Comparison of ENCODE assay signal across 20 cellular contexts in genomic region chr20:63285636-63286615, GRCh38. TPM values are rescaled to one million over a fixed set of nuclear protein-coding genes. Genes with fewer than 3 reads are reported as not detected.
DNase-seq lines count a peak whose midpoint lies in the region; ATAC-seq, FAIRE-seq and TF ChIP-seq lines count a peak whose summit lies in the region.
"Had no signal": no experiment of that assay in that cellular context is flagged by ENCODE, and none has a peak within 500 bp of the region (broad histone marks: within the 10 kb centered on the region; RNA-seq: fewer than 3 reads in every experiment).

No MANE protein-coding gene starts in this region.

- POLR2A ChIA-PET in activated CD8-positive, alpha-beta T cell treated with anti-CD3 and anti-CD28 coated beads for 36 hours (lab: Charles Lee), result interaction anchor here (1.5 to 1.7 kb wide), 2 partner anchors 10 kb away, joined by 4 to 6 read pairs; no protein-coding TSS in a partner anchor

- no peak overlapping the region for H3K4me2 ChIP-seq in neuronal stem cell (ENCODE audit: insufficient read depth, low read length, poor library complexity, severe bottlenecking)

- no peak for TF ChIP-seq CTCF in activated CD8-positive, alpha-beta T cell treated with anti-CD3 and anti-CD28 coated beads for 36 hours (IDR thresholded peaks at IDR 0.05)

- H3K27ac ChIP-seq in neuronal stem cell (replicated peaks; ENCODE audit: low read length), result no peak overlapping the region

- no peaks in the 10 kb centered on the region for H3K9me3 Mint-ChIP-seq in activated naive CD4-positive, alpha-beta T cell treated with anti-CD3 and anti-CD28 coated beads, Interleukin-2, amount 50 U/mL, for 24 hours
- no peaks in the 10 kb centered on the region for H3K9me3 Mint-ChIP-seq in activated CD8-positive, alpha-beta T cell treated with anti-CD3 and anti-CD28 coated beads for 36 hours

- no peak for ATAC-seq in activated CD8-positive, alpha-beta T cell treated with anti-CD3 and anti-CD28 coated beads for 36 hours
- ATAC-seq: SK-N-SH treated with all-trans-retinoic acid at 6 μM for 48 hours had no signal

- H3K9ac ChIP-seq in neuronal stem cell (ENCODE audit: low read depth, low read length, poor library complexity), result peak overlapping the region; percentile 60

- H3K4me3 Mint-ChIP-seq in activated naive CD4-positive, alpha-beta T cell treated with anti-CD3 and anti-CD28 coated beads, Interleukin-2, amount 50 U/mL, for 24 hours, result no peak overlapping the region
- peak overlapping the region; percentile 18 for H3K4me3 Mint-ChIP-seq in activated CD8-positive, alpha-beta T cell treated with anti-CD3 and anti-CD28 coated beads for 36 hours

- H3K27ac Mint-ChIP-seq in activated naive CD4-positive, alpha-beta T cell treated with anti-CD3 and anti-CD28 coated beads, Interleukin-2, amount 50 U/mL, for 24 hours, result peak overlapping the region; percentile 55
- no peak overlapping the region for H3K27ac Mint-ChIP-seq in activated CD8-positive, alpha-beta T cell treated with anti-CD3 and anti-CD28 coated beads for 36 hours

- no peak overlapping the region for H2BK15ac ChIP-seq in neuronal stem cell (ENCODE audit: low read length)

- no CpG with 5 or more reads among the region's 44 CpGs for WGBS in neuronal stem cell (ENCODE audit: extremely low coverage in 2 of 2, insufficient read length in 2 of 2, insufficient replicate concordance in 1 of 2), 2 donors

- in situ Hi-C loops in ACHN (cut with HindIII; ENCODE audit: low pct_ligation_motif_present, low pct_unique_long_range_greater_than_20kb, low sequenced_read_pairs), result loop anchor here (25.0 kb wide), 1 partner anchor 101 kb away; no protein-coding TSS in a partner anchor

- no peak for DNase-seq in activated naive CD4-positive, alpha-beta T cell treated with Interleukin-2 at 50 U/mL for 16 hours
- DNase-seq in HTR-8/SVneo (ENCODE audit: insufficient read length, low spot score) (no peak), neuronal stem cell (ENCODE audit: low spot score) (no peak), ACHN (no peak), NCI-H748 treated with DMSO at 0.1 percent for 48 hours (lab: John Stamatoyannopoulos, UW) (no peak)
- DNase-seq in activated CD8-positive, alpha-beta T cell treated with anti-CD3 and anti-CD28 coated beads for 36 hours, result no peak
- no peak for DNase-seq in NK-92 treated with Interleukin-12 subunit alpha and Interleukin-12 subunit beta, amount 100 ng/mL, for 24 hours (lab: John Stamatoyannopoulos, UW)
- DNase-seq: KG1, NCI-H1417 treated with DMSO at 0.1 percent for 48 hours, NCI-H1930, NCI-H526 treated with DMSO at 0.1 percent for 48 hours, SIG-M5 had no signal

- no peaks in the 10 kb centered on the region for H3K36me3 Mint-ChIP-seq in activated naive CD4-positive, alpha-beta T cell treated with anti-CD3 and anti-CD28 coated beads, Interleukin-2, amount 50 U/mL, for 24 hours
- H3K36me3 Mint-ChIP-seq in activated CD8-positive, alpha-beta T cell treated with anti-CD3 and anti-CD28 coated beads for 36 hours (ENCODE audit: low read depth), result peaks cover 3% of the 10 kb centered on the region

- no peaks in the 10 kb centered on the region for H3K27me3 ChIP-seq in neuronal stem cell (ENCODE audit: control insufficient read depth in 3 of 3, insufficient read depth in 3 of 3, low read depth in 1 of 3, low read length in 3 of 3)

- no peak overlapping the region for H2BK12ac ChIP-seq in neuronal stem cell (ENCODE audit: low read length)

- peak overlapping the region; percentile 24 for H2BK5ac ChIP-seq in neuronal stem cell (ENCODE audit: low read length)

- H3K4me3 ChIP-seq in neuronal stem cell (ENCODE audit: low read length in 2 of 2), result peak overlapping the region in 1 of 2 donors; percentile 46

- H3K4me1 Mint-ChIP-seq in activated naive CD4-positive, alpha-beta T cell treated with anti-CD3 and anti-CD28 coated beads, Interleukin-2, amount 50 U/mL, for 24 hours, result no peaks in the 10 kb centered on the region
- H3K4me1 Mint-ChIP-seq in activated CD8-positive, alpha-beta T cell treated with anti-CD3 and anti-CD28 coated beads for 36 hours (ENCODE audit: low read depth), result peaks cover 3% of the 10 kb centered on the region

- H3K23ac ChIP-seq in neuronal stem cell (ENCODE audit: low read depth, low read length, poor library complexity), result peak overlapping the region; percentile 80

- no peak overlapping the region for H4K91ac ChIP-seq in neuronal stem cell (ENCODE audit: low read depth, low read length, poor library complexity)

- H3K27me3 Mint-ChIP-seq in activated naive CD4-positive, alpha-beta T cell treated with anti-CD3 and anti-CD28 coated beads, Interleukin-2, amount 50 U/mL, for 24 hours, result no peaks in the 10 kb centered on the region
- H3K27me3 Mint-ChIP-seq in activated CD8-positive, alpha-beta T cell treated with anti-CD3 and anti-CD28 coated beads for 36 hours, result no peaks in the 10 kb centered on the region

- no peak overlapping the region for H3K18ac ChIP-seq in neuronal stem cell (ENCODE audit: low read length)

- peak; percentile 69 for FAIRE-seq in HTR-8/SVneo (lab: Jason Lieb, UNC)
- FAIRE-seq: A204.1, D721Med, H54 had no signal

- no peak overlapping the region for H3K14ac ChIP-seq in neuronal stem cell (ENCODE audit: low read length)

- CTCF ChIA-PET in activated CD8-positive, alpha-beta T cell treated with anti-CD3 and anti-CD28 coated beads for 36 hours (lab: Charles Lee), result no interaction called here

- H3K9me3 ChIP-seq in neuronal stem cell (replicated peaks in 1 of 2; ENCODE audit: control insufficient read depth in 2 of 2, insufficient read depth in 1 of 2, low read depth in 1 of 2, low read length in 2 of 2), result no peaks in the 10 kb centered on the region

- peaks cover 0 to 3% of the 10 kb centered on the region in 2 donors for H3K4me1 ChIP-seq in neuronal stem cell (ENCODE audit: control insufficient read depth in 2 of 2, insufficient read depth in 1 of 2, low read depth in 1 of 2, low read length in 2 of 2)

- H2AFZ ChIP-seq in neuronal stem cell (ENCODE audit: low read length), result no peak overlapping the region

- peaks cover 8% of the 10 kb centered on the region for H3K79me1 ChIP-seq in neuronal stem cell (ENCODE audit: low read depth, low read length)

- H3K36me3 ChIP-seq in neuronal stem cell (replicated peaks in 1 of 2; ENCODE audit: control insufficient read depth in 2 of 2, insufficient read depth in 2 of 2, low read length in 2 of 2), result peaks cover 45 to 84% of the 10 kb centered on the region in 2 donors

- H4K8ac ChIP-seq in neuronal stem cell (ENCODE audit: low read depth, low read length), result no peak overlapping the region

- no peak overlapping the region for H3K4ac ChIP-seq in neuronal stem cell (ENCODE audit: low read length)

- intact Hi-C loops in activated CD8-positive, alpha-beta T cell treated with anti-CD3 and anti-CD28 coated beads for 36 hours (cut with micrococcal nuclease), result no loop called here

- H2AK5ac ChIP-seq in neuronal stem cell (ENCODE audit: low read depth, low read length), result no peak overlapping the region

- no peak overlapping the region for H2BK120ac ChIP-seq in neuronal stem cell (ENCODE audit: low read depth, low read length)

RNA-seq across cellular contexts. Expression of gene COL20A1, which starts 7.1 kb away (rescaled TPM):
- total RNA-seq in activated CD8-positive, alpha-beta T cell treated with anti-CD3 and anti-CD28 coated beads for 36 hours, result under 1 TPM in 1 of 2 experiments, not detected in 1; 0.04 TPM
- 0.13 TPM for polyA plus RNA-seq in neuronal stem cell (2013, experiment 1 of 2)
- polyA plus RNA-seq in neuronal stem cell (2013, experiment 2 of 2), result 0.08 TPM
- total RNA-seq: M059J, RPMI7951 had no signal
- polyA plus RNA-seq: BJ had no signal

RNA-seq across cellular contexts. Expression of gene ARFGAP1, which starts 13.3 kb away (rescaled TPM):
- 10 to 100 TPM; 71.3 to 75.0 TPM for total RNA-seq in activated CD8-positive, alpha-beta T cell treated with anti-CD3 and anti-CD28 coated beads for 36 hours
- polyA plus RNA-seq in neuronal stem cell (2013, experiment 1 of 2), result 60.7 TPM
- 56.3 TPM for polyA plus RNA-seq in neuronal stem cell (2013, experiment 2 of 2)

RNA-seq across cellular contexts. Expression of gene NKAIN4, which starts 31.7 kb away (rescaled TPM):
- total RNA-seq in activated CD8-positive, alpha-beta T cell treated with anti-CD3 and anti-CD28 coated beads for 36 hours, result not detected
- polyA plus RNA-seq in neuronal stem cell (2013, experiment 1 of 2), result 39.2 TPM
- polyA plus RNA-seq in neuronal stem cell (2013, experiment 2 of 2), result 40.2 TPM
- total RNA-seq: M059J, RPMI7951 had no signal
- polyA plus RNA-seq: BJ had no signal

RNA-seq across cellular contexts. Expression of gene BIRC7, which starts 50.2 kb away (rescaled TPM):
- 1 to 10 TPM; 5.1 to 5.3 TPM for total RNA-seq in activated CD8-positive, alpha-beta T cell treated with anti-CD3 and anti-CD28 coated beads for 36 hours
- polyA plus RNA-seq in neuronal stem cell (2013, experiment 1 of 2), result 0.03 TPM
- polyA plus RNA-seq in neuronal stem cell (2013, experiment 2 of 2), result 0.06 TPM
- total RNA-seq: M059J, RPMI7951 had no signal
- polyA plus RNA-seq: BJ had no signal
